In genomic region chr12:45939759-45940158, GRCh38 we compare ENCODE assay signal across 17 cellular contexts. TPM values are rescaled to one million over a fixed set of nuclear protein-coding genes. Genes with fewer than 3 reads are reported as not detected.
DNase-seq lines count a peak whose midpoint lies in the region; ATAC-seq and TF ChIP-seq lines count a peak whose summit lies in the region.
"Had no signal": no experiment of that assay in that cellular context is flagged by ENCODE, and none has a peak within 500 bp of the region (broad histone marks: within the 10 kb centered on the region; RNA-seq: fewer than 3 reads in every experiment).

No MANE protein-coding gene starts in this region.

- no peaks in the 10 kb centered on the region for H3K4me1 ChIP-seq in mammary epithelial cell (ENCODE audit: insufficient read depth, low read length)
- H3K4me1 ChIP-seq: BLaER1 treated with 17β-estradiol and CSF1 and Interleukin-3, amounts not matched to agents 10 nM and 100 nM had no signal

- CTCF ChIA-PET in MCF 10A (lab: Yijun Ruan, JAX) = interaction anchor here (0.6 kb wide), 1 partner anchor 357 kb away, joined by 3 read pairs; no protein-coding TSS in a partner anchor
- CTCF ChIA-PET in mammary epithelial cell (lab: Charles Lee; ENCODE audit: low non-redundant PET) = no interaction called here

- intact Hi-C loops in MCF 10A (cut with micrococcal nuclease) = no loop called here
- intact Hi-C loops in mammary epithelial cell (cut with micrococcal nuclease) = no loop called here

- peaks cover 47% of the 10 kb centered on the region for H3K36me3 Mint-ChIP-seq in MCF 10A (ENCODE audit: insufficient read depth, unreplicated experiment)

- no peak overlapping the region for H3K4me2 ChIP-seq in mammary epithelial cell (ENCODE audit: insufficient read depth, low read depth, low read length)
- H3K4me2 ChIP-seq: BLaER1 treated with 17β-estradiol and CSF1 and Interleukin-3, amounts not matched to agents 10 nM and 100 nM had no signal

- no peak overlapping the region for H3K4me3 ChIP-seq in mammary epithelial cell (replicated peaks in 1 of 3; ENCODE audit: insufficient read depth in 1 of 3, low read depth in 2 of 3, low read length in 3 of 3)
- no peak overlapping the region for H3K4me3 ChIP-seq in epithelial cell of esophagus (ENCODE audit: low read length)
- H3K4me3 ChIP-seq: BLaER1 treated with 17β-estradiol and CSF1 and Interleukin-3, amounts not matched to agents 10 nM and 100 nM had no signal

- no peak overlapping the region for H2AFZ ChIP-seq in mammary epithelial cell (ENCODE audit: low read depth, low read length)

- 100% methylated on average over 2 of the region's 2 CpGs for WGBS in mammary epithelial cell (ENCODE audit: low coverage, missing lambda C conversion rate)

- no peaks in the 10 kb centered on the region for H3K9me3 ChIP-seq in mammary epithelial cell (replicated peaks; ENCODE audit: insufficient read depth, low read length)

- H3K27me3 ChIP-seq in mammary epithelial cell (ENCODE audit: insufficient read depth, low read length) = no peaks in the 10 kb centered on the region
- H3K27me3 ChIP-seq: BLaER1 treated with 17β-estradiol and CSF1 and Interleukin-3, amounts not matched to agents 10 nM and 100 nM had no signal

- no peak overlapping the region for H3K9ac ChIP-seq in mammary epithelial cell (ENCODE audit: insufficient read depth, low read length)
- H3K9ac ChIP-seq: BLaER1 treated with 17β-estradiol and CSF1 and Interleukin-3, amounts not matched to agents 10 nM and 100 nM had no signal

- peaks cover 6% of the 10 kb centered on the region for H3K9me3 Mint-ChIP-seq in MCF 10A (ENCODE audit: unreplicated experiment)
- H3K9me3 Mint-ChIP-seq: CD8-positive, alpha-beta T cell; HFFc6 had no signal

- peaks cover 4% of the 10 kb centered on the region for H3K79me2 ChIP-seq in mammary epithelial cell (ENCODE audit: insufficient read depth, low read length)

- BruUV-seq in MCF 10A (replicated peaks; lab: Mats Ljungman, UMichigan) (no TSS peak), mammary epithelial cell (replicated peaks; lab: Mats Ljungman, UMichigan) (no TSS peak)

- H3K4me3 Mint-ChIP-seq in MCF 10A (ENCODE audit: unreplicated experiment) = no peak overlapping the region
- H3K4me3 Mint-ChIP-seq: B cell; CD8-positive, alpha-beta T cell; HFFc6; IgD-negative memory B cell had no signal

- ATAC-seq in HG03039 (IDR thresholded peaks at IDR 0.05; ENCODE audit: unreplicated experiment) = no peak
- ATAC-seq: CD8-positive, alpha-beta T cell; HCT116 had no signal

- in situ Hi-C loops in mammary epithelial cell (cut with MboI; ENCODE audit: low sequenced_read_pairs in 2 of 2) = no loop called here
- in situ Hi-C loops in GM13977 (cut with MboI; ENCODE audit: low pct_unique_long_range_greater_than_20kb, low sequenced_read_pairs, unreplicated experiment) = no loop called here

- H3K27me3 Mint-ChIP-seq in MCF 10A (ENCODE audit: insufficient read depth, unreplicated experiment) = no peaks in the 10 kb centered on the region
- H3K27me3 Mint-ChIP-seq: B cell, IgD-negative memory B cell had no signal

- dilution Hi-C loops in mammary epithelial cell (cut with HindIII; ENCODE audit: low sequenced_read_pairs) = no loop called here

- TF ChIP-seq CTCF in MCF 10A (IDR thresholded peaks at IDR 0.05; ENCODE audit: unreplicated experiment) (no peak), mammary epithelial cell (conservative IDR thresholded peaks at IDR 0.05 in 1 of 2, IDR thresholded peaks at IDR 0.05 in 1 of 2; ENCODE audit: extremely low read depth in 1 of 2, insufficient read depth in 1 of 2, low read depth in 1 of 2, low read length in 2 of 2) (no peak), epithelial cell of esophagus (IDR thresholded peaks at IDR 0.05; ENCODE audit: insufficient read depth, low read depth, low read length, missing control alignments) (no peak), GM13977 (IDR thresholded peaks at IDR 0.05; ENCODE audit: extremely low read depth, insufficient read depth, missing control alignments) (no peak)

- H3K36me3 ChIP-seq in mammary epithelial cell (ENCODE audit: insufficient read depth, low read length) = peaks cover 10% of the 10 kb centered on the region

- DNase-seq in MCF 10A (ENCODE audit: unreplicated experiment) (peak; percentile 23), mammary epithelial cell (no peak), RPMI7951 (ENCODE audit: low read depth) (peak; percentile 23), epithelial cell of esophagus (ENCODE audit: low read depth) (peak; percentile 9), NCI-H1092 treated with DMSO at 0.1 percent for 48 hours (lab: John Stamatoyannopoulos, UW) (no peak), GM13977 (ENCODE audit: low spot score) (no peak)
- DNase-seq: 8988T; Calu3; CD8-positive, alpha-beta T cell; GOT3; H7; HFFc6 had no signal

- H4K20me1 ChIP-seq in mammary epithelial cell (ENCODE audit: insufficient read depth, low read length) = no peaks in the 10 kb centered on the region

- H3K27ac ChIP-seq in mammary epithelial cell (ENCODE audit: insufficient read depth, low read depth, low read length) = no peak overlapping the region
- H3K27ac ChIP-seq: BLaER1 treated with 17β-estradiol and CSF1 and Interleukin-3, amounts not matched to agents 10 nM and 100 nM had no signal

- H3K4me1 Mint-ChIP-seq in MCF 10A (ENCODE audit: insufficient read depth, unreplicated experiment) = no peaks in the 10 kb centered on the region

- POLR2A ChIA-PET in MCF 10A (lab: Yijun Ruan, JAX) = interaction anchor here (0.7 to 0.8 kb wide), 2 partner anchors 10 to 15 kb away, joined by 3 read pairs; no protein-coding TSS in a partner anchor

- no peak overlapping the region for H3K27ac Mint-ChIP-seq in MCF 10A (ENCODE audit: low read depth, unreplicated experiment)
- H3K27ac Mint-ChIP-seq: B cell; CD8-positive, alpha-beta T cell; HFFc6 had no signal

RNA-seq across cellular contexts. Expression of gene SCAF11, which starts 50.6 kb away (rescaled TPM):
- total RNA-seq in MCF 10A (2022) (106 and 107 TPM in 2 replicates), mammary epithelial cell (100 to 1,000 TPM in 1 of 2 donors, 10 to 100 TPM in 1; 99.2 to 100 TPM)
- 48.6 TPM for polyA plus RNA-seq in mammary epithelial cell
- 63.4 TPM for polyA minus RNA-seq in mammary epithelial cell
- 50.7 and 59.4 TPM in 2 replicates for total RNA-seq in RPMI7951 (2014; rRNA removed; shearing (Covaris generic))

Comparison
In these comparisons a context has a peak if more than half of its experiments do, and no peak if none do; other contexts are left out.
1. DNase-seq: peak in MCF 10A (single experiment), RPMI7951 (single experiment) and epithelial cell of esophagus (single experiment); none in mammary epithelial cell (single experiment), NCI-H1092 treated with DMSO at 0.1 percent for 48 hours (single experiment) and GM13977 (single experiment).